Comparison of ENCODE assay signal across 20 cellular contexts in genomic region chr18:48600746-48601090, GRCh38.
DNase-seq lines count a peak whose midpoint lies in the region; ATAC-seq and TF ChIP-seq lines count a peak whose summit lies in the region.
"Had no signal": no experiment of that assay in that cellular context is flagged by ENCODE, and none has a peak within 500 bp of the region (broad histone marks: within the 10 kb centered on the region; RNA-seq: fewer than 3 reads in every experiment).

No MANE protein-coding gene starts in this region.

- H3K27ac ChIP-seq in gastrocnemius medialis = peak overlapping the region in 3 of 4 donors; percentile 11 to 61 (median 45)
- H3K27ac ChIP-seq: neutrophil, right lobe of liver, suprapubic skin had no signal

- peaks cover 35 to 39% of the 10 kb centered on the region in 2 donors for H3K4me1 ChIP-seq in gastrocnemius medialis
- H3K4me1 ChIP-seq: right lobe of liver, suprapubic skin had no signal

- no peak for TF ChIP-seq CTCF in gastrocnemius medialis (IDR thresholded peaks at IDR 0.05 in 4 of 5, conservative IDR thresholded peaks at IDR 0.05 in 1 of 5)
- TF ChIP-seq CTCF in GM20000 (IDR thresholded peaks at IDR 0.05; ENCODE audit: extremely low read depth, missing control alignments) = no peak

- DNase-seq in GM03348 (ENCODE audit: low spot score) (peak; percentile 46), ecto neural progenitor cell (ENCODE audit: low spot score) (peak; percentile 44), islet precursor cell (peak; percentile 74), gastrocnemius medialis (peak; percentile 26 to 50), GM20000 (ENCODE audit: low spot score) (no peak)
- DNase-seq: activated effector memory CD4-positive, alpha-beta T cell treated with Interleukin-2 at 50 U/mL for 16 hours; BE2C; KG1; NCI-H2081; NCI-H524 treated with DMSO at 0.1 percent for 48 hours; right lobe of liver; SIG-M5 had no signal

- H3K9me3 ChIP-seq in gastrocnemius medialis = no peaks in the 10 kb centered on the region
- H3K9me3 ChIP-seq: BE2C, gastroesophageal sphincter, neutrophil, right lobe of liver, suprapubic skin had no signal

- no peak overlapping the region for H3K4me3 ChIP-seq in gastrocnemius medialis
- H3K4me3 ChIP-seq: gastroesophageal sphincter, GM23338, right lobe of liver, suprapubic skin had no signal

- TF ChIP-seq POLR2A in gastrocnemius medialis (IDR thresholded peaks at IDR 0.05) = no peak

- ATAC-seq in gastrocnemius medialis (peak; percentile 92 to 97), HG03469 (IDR thresholded peaks at IDR 0.05; ENCODE audit: unreplicated experiment) (no peak), HG03139 (IDR thresholded peaks at IDR 0.05; ENCODE audit: unreplicated experiment) (no peak), HG02870 (IDR thresholded peaks at IDR 0.05; ENCODE audit: unreplicated experiment) (no peak)
- ATAC-seq: activated CD4-positive, CD25-positive, alpha-beta regulatory T cell treated with anti-CD3 and anti-CD28 coated beads, Interleukin-2, amount 50 U/mL, for 24 hours; GM23338; right lobe of liver had no signal

- H3K27me3 ChIP-seq in gastrocnemius medialis = no peaks in the 10 kb centered on the region
- H3K27me3 ChIP-seq: BE2C, gastroesophageal sphincter, neutrophil, right lobe of liver, suprapubic skin had no signal

- intact Hi-C loops in gastrocnemius medialis (cut with DNase I; ENCODE audit: low total_unique reads) = loop anchor here (5.0 kb wide), 2 partner anchors 53 to 62 kb away; no protein-coding TSS in a partner anchor

- in situ Hi-C loops in gastrocnemius medialis (cut with MboI; ENCODE audit: low sequenced_read_pairs in 4 of 4) = no loop called here

- H3K36me3 ChIP-seq in gastrocnemius medialis = no peaks in the 10 kb centered on the region
- H3K36me3 ChIP-seq: BE2C, neutrophil, right lobe of liver, suprapubic skin had no signal

Comparison
In these comparisons a context has a peak if more than half of its experiments do, and no peak if none do; other contexts are left out.
1. ATAC-seq: peak in gastrocnemius medialis (2 of 2); none in HG03469 (single experiment), HG03139 (single experiment) and HG02870 (single experiment).